26 cellular contexts compared by ENCODE assay signal in genomic region chr4:178173771-178174170, GRCh38.
"Had no signal": no experiment of that assay in that cellular context is flagged by ENCODE, and none has a peak within 500 bp of the region (broad histone marks: within the 10 kb centered on the region; RNA-seq: fewer than 3 reads in every experiment).

No MANE protein-coding gene starts in this region.

- H3K36me3 ChIP-seq: esophagus squamous epithelium, gastrocnemius medialis, heart right ventricle, left lung, lower lobe of right lung had no signal

- H3K4me3 ChIP-seq: coronary artery, dorsolateral prefrontal cortex, esophagus squamous epithelium, gastrocnemius medialis, heart right ventricle, left lung, lower lobe of right lung, mucosa of descending colon had no signal

- H3K9me3 ChIP-seq: esophagus squamous epithelium, gastrocnemius medialis, lower lobe of right lung, mucosa of descending colon had no signal

- H3K27ac ChIP-seq: coronary artery, dorsolateral prefrontal cortex, epithelial cell of prostate, esophagus squamous epithelium, gastrocnemius medialis, heart right ventricle, left lung, lower lobe of right lung had no signal

- DNase-seq: dermis blood vessel endothelial cell; dorsolateral prefrontal cortex; effector CD4-positive, alpha-beta T cell; effector memory CD4-positive, alpha-beta T cell; erythroblast; esophagus squamous epithelium; foreskin fibroblast; foreskin melanocyte; gastrocnemius medialis; glutamatergic neuron; head of caudate nucleus; heart right ventricle; hippocampal formation; left cardiac atrium; left lung; left ventricle myocardium superior; lower lobe of right lung; mesenchymal stem cell; mucosa of descending colon; naive B cell had no signal

- H3K4me1 ChIP-seq: esophagus squamous epithelium, gastrocnemius medialis, heart right ventricle, left lung, lower lobe of right lung had no signal

- H3K27me3 ChIP-seq: dorsolateral prefrontal cortex, esophagus squamous epithelium, gastrocnemius medialis, heart right ventricle, left lung had no signal

- ATAC-seq: esophagus mucosa, gastrocnemius medialis, heart right ventricle, left cardiac atrium, left lung, left ventricle myocardium superior, lower lobe of right lung, mucosa of descending colon had no signal

- FAIRE-seq: colon, islet of Langerhans, keratinocyte had no signal
